33 cellular contexts compared by ENCODE assay signal in genomic region chr16:3966681-3967080, GRCh38.
"Had no signal": no experiment of that assay in that cellular context is flagged by ENCODE, and none has a peak within 500 bp of the region (broad histone marks: within the 10 kb centered on the region; RNA-seq: fewer than 3 reads in every experiment).

No MANE protein-coding gene starts in this region.

- H3K9ac ChIP-seq: SK-N-SH had no signal

- H3K4me1 ChIP-seq: SJCRH30 had no signal

- H3K4me2 ChIP-seq: SK-N-SH had no signal

- H3K9me3 Mint-ChIP-seq: activated CD4-positive, alpha-beta memory T cell treated with anti-CD3 and anti-CD28 coated beads, Interleukin-2, amount 10 ng/mL, durations not matched to agents 7 days and 5 days; T-cell had no signal

- H3K27ac ChIP-seq: SJCRH30, WERI-Rb-1 had no signal

- ATAC-seq: activated CD8-positive, alpha-beta memory T cell treated with anti-CD3 and anti-CD28 coated beads, Interleukin-2, amount 10 ng/mL, durations not matched to agents 7 days and 5 days; activated naive CD8-positive, alpha-beta T cell treated with anti-CD3 and anti-CD28 coated beads, Interleukin-2, amount 50 U/mL, for 24 hours; K562; Panc1; T-cell; T-helper 17 cell had no signal

- H3K27me3 Mint-ChIP-seq: activated CD4-positive, alpha-beta memory T cell treated with anti-CD3 and anti-CD28 coated beads, Interleukin-2, amount 10 ng/mL, durations not matched to agents 7 days and 5 days; activated naive CD8-positive, alpha-beta T cell; activated naive CD8-positive, alpha-beta T cell treated with anti-CD3 and anti-CD28 coated beads, Interleukin-2, amount 50 U/mL, for 24 hours; T-cell had no signal

- H3K9me3 ChIP-seq: SJCRH30, SK-N-SH had no signal

- H3K4me3 ChIP-seq: K562, SJCRH30 had no signal

- FAIRE-seq: K562 had no signal

- H3K4me3 Mint-ChIP-seq: activated CD4-positive, alpha-beta memory T cell treated with anti-CD3 and anti-CD28 coated beads, Interleukin-2, amount 10 ng/mL, durations not matched to agents 7 days and 5 days; activated CD8-positive, alpha-beta memory T cell treated with anti-CD3 and anti-CD28 coated beads, Interleukin-2, amount 10 ng/mL, durations not matched to agents 7 days and 5 days; activated naive CD4-positive, alpha-beta T cell treated with anti-CD3 and anti-CD28 coated beads, Interleukin-2, amount 10 ng/mL, durations not matched to agents 7 days and 5 days; activated naive CD8-positive, alpha-beta T cell; activated naive CD8-positive, alpha-beta T cell treated with anti-CD3 and anti-CD28 coated beads, Interleukin-2, amount 50 U/mL, for 24 hours; brain; T-cell; T-helper 17 cell had no signal

- H3K27ac Mint-ChIP-seq: activated CD4-positive, alpha-beta memory T cell treated with anti-CD3 and anti-CD28 coated beads, Interleukin-2, amount 10 ng/mL, durations not matched to agents 7 days and 5 days; activated CD8-positive, alpha-beta memory T cell treated with anti-CD3 and anti-CD28 coated beads, Interleukin-2, amount 10 ng/mL, durations not matched to agents 7 days and 5 days; activated naive CD4-positive, alpha-beta T cell treated with anti-CD3 and anti-CD28 coated beads, Interleukin-2, amount 10 ng/mL, durations not matched to agents 7 days and 5 days; activated naive CD8-positive, alpha-beta T cell; activated naive CD8-positive, alpha-beta T cell treated with anti-CD3 and anti-CD28 coated beads, Interleukin-2, amount 50 U/mL, for 24 hours; brain; T-cell had no signal

- DNase-seq: activated CD4-positive, alpha-beta memory T cell treated with anti-CD3 and anti-CD28 coated beads, Interleukin-2, amount 10 ng/mL, durations not matched to agents 7 days and 5 days; activated CD4-positive, alpha-beta T cell treated with anti-CD3 and anti-CD28 coated beads for 1 hour; activated CD4-positive, alpha-beta T cell treated with anti-CD3 and anti-CD28 coated beads for 48 hours; activated CD4-positive, CD25-positive, alpha-beta regulatory T cell; activated CD8-positive, alpha-beta memory T cell treated with anti-CD3 and anti-CD28 coated beads for 24 hours; activated CD8-positive, alpha-beta memory T cell treated with anti-CD3 and anti-CD28 coated beads, Interleukin-2, amount 10 ng/mL, durations not matched to agents 7 days and 5 days; activated CD8-positive, alpha-beta memory T cell treated with anti-CD3 and anti-CD28 coated beads, Interleukin-2, amount 50 U/mL, for 48 hours; activated effector memory CD4-positive, alpha-beta T cell treated with Interleukin-2 at 50 U/mL for 16 hours; activated naive CD4-positive, alpha-beta T cell treated with anti-CD3 and anti-CD28 coated beads, Interleukin-2, amount 10 ng/mL, durations not matched to agents 7 days and 5 days; activated naive CD8-positive, alpha-beta T cell treated with anti-CD3 and anti-CD28 coated beads, Interleukin-2, amount 50 U/mL, for 24 hours; activated T-cell treated with anti-CD3 and anti-CD28 coated beads, Interleukin-2, amount 50 U/mL, for 48 hours; anterior cingulate cortex; caudate nucleus; NCI-H1092 treated with DMSO at 0.1 percent for 48 hours; NCI-H1417; NCI-H146; NCI-H187; NCI-H2029 treated with DMSO at 0.1 percent for 48 hours; NCI-H2107; NCI-H226; NCI-H446 treated with DMSO at 0.1 percent for 48 hours; NCI-H524; SHP77; SJCRH30; SK-N-SH; T-cell; T-helper 17 cell; T1000; WERI-Rb-1 had no signal

- H3K27me3 ChIP-seq: SJCRH30 had no signal
